8 cellular contexts compared by ENCODE assay signal in genomic region chr20:45934046-45934586, GRCh38. TPM values are rescaled to one million over a fixed set of nuclear protein-coding genes. Genes with fewer than 3 reads are reported as not detected.
DNase-seq lines count a peak whose midpoint lies in the region; ATAC-seq and TF ChIP-seq lines count a peak whose summit lies in the region.

No MANE protein-coding gene starts in this region.

- H3K4me1 Mint-ChIP-seq in activated naive CD8-positive, alpha-beta T cell treated with anti-CD3 and anti-CD28 coated beads, Interleukin-2, amount 50 U/mL, for 24 hours: peaks cover 35% of the 10 kb centered on the region

- 0 to 1% methylated on average over 34 of the region's 34 CpGs for WGBS in heart right ventricle, 2 donors

- BruUV-seq in A673 (replicated peaks; lab: Mats Ljungman, UMichigan): TSS peak; percentile 77

- H3K4me3 Mint-ChIP-seq in activated naive CD8-positive, alpha-beta T cell treated with anti-CD3 and anti-CD28 coated beads, Interleukin-2, amount 50 U/mL, for 24 hours: peak overlapping the region; percentile 98

- ATAC-seq in HG02970 (IDR thresholded peaks at IDR 0.05; ENCODE audit: low FRiP score, unreplicated experiment): peak; percentile 13
- peak; percentile 29 for ATAC-seq in activated naive CD8-positive, alpha-beta T cell treated with anti-CD3 and anti-CD28 coated beads, Interleukin-2, amount 50 U/mL, for 24 hours
- ATAC-seq in heart right ventricle: peak; percentile 6 to 66 (median 46)

- H3K36me3 Mint-ChIP-seq in activated naive CD8-positive, alpha-beta T cell treated with anti-CD3 and anti-CD28 coated beads, Interleukin-2, amount 50 U/mL, for 24 hours (ENCODE audit: low read depth): peaks cover 20% of the 10 kb centered on the region

- intact Hi-C loops in A673 (cut with micrococcal nuclease; ENCODE audit: unreplicated experiment) (no loop called here), heart right ventricle (cut with DNase I) (loop anchor here in 6 of 10 donors (2.0 to 10.0 kb wide), 5 partner anchors 23 to 109 kb away; partner anchors contain the start of genes CTSA (in 5 of the 6), NEURL2 (in 5 of the 6), TNNC2 (in 1 of the 6) and ZNF335 (in 1 of the 6)), posterior vena cava (cut with DNase I) (loop anchor here in 1 of 2 donors (10.0 kb wide), 1 partner anchor 109 kb away; the partner anchor contains the start of gene TNNC2)

- CTCF ChIA-PET in A673 (lab: Charles Lee): interaction anchor here (0.8 kb wide), 1 partner anchor 36 kb away, joined by 4 read pairs; no protein-coding TSS in a partner anchor
- CTCF ChIA-PET in GM10248 (lab: Yijun Ruan, JAX): interaction anchor here (0.7 to 2.5 kb wide), 14 partner anchors 10 to 163 kb away, joined by 3 to 18 read pairs (median 4); partner anchors contain the start of gene ZNF335

- H3K9me3 ChIP-seq in A673 (ENCODE audit: low read depth, low read length, poor library complexity, severe bottlenecking) (no peaks in the 10 kb centered on the region), heart right ventricle (no peaks in the 10 kb centered on the region)

- POLR2A ChIA-PET in A673 (lab: Charles Lee; ENCODE audit: low non-redundant PET): interaction anchor here (0.5 kb wide), 1 partner anchor 430 kb away, joined by 3 read pairs; no protein-coding TSS in a partner anchor
- POLR2A ChIA-PET in GM10248 (lab: Yijun Ruan, JAX): interaction anchor here (0.9 to 2.6 kb wide), 7 partner anchors 9 to 53 kb away, joined by 3 to 14 read pairs (median 4); partner anchors contain the start of genes CTSA, NEURL2 and ZNF335

- H3K36me3 ChIP-seq in A673 (ENCODE audit: insufficient read depth, low read length, poor library complexity, severe bottlenecking) (peaks cover 13% of the 10 kb centered on the region), heart right ventricle (peaks cover 0 to 29% (median 20%) of the 10 kb centered on the region in 9 donors)

- peak overlapping the region; percentile 99 for H3K27ac Mint-ChIP-seq in activated naive CD8-positive, alpha-beta T cell treated with anti-CD3 and anti-CD28 coated beads, Interleukin-2, amount 50 U/mL, for 24 hours

- DNase-seq in A673 (ENCODE audit: low spot score): peak; percentile 79
- DNase-seq in GM10248 (ENCODE audit: extremely low spot score): peak; percentile 65
- DNase-seq in NCI-H345 (lab: John Stamatoyannopoulos, UW): peak; percentile 89
- DNase-seq in activated naive CD8-positive, alpha-beta T cell treated with anti-CD3 and anti-CD28 coated beads, Interleukin-2, amount 50 U/mL, for 24 hours: no peak
- DNase-seq in heart right ventricle: peak; percentile 74 to 81
- peak; percentile 91 for DNase-seq in posterior vena cava (ENCODE audit: low spot score)
- DNase-seq in A172 (ENCODE audit: low spot score): no peak

- no peak for TF ChIP-seq CTCF in A673 (conservative IDR thresholded peaks at IDR 0.05; ENCODE audit: low read depth, low read length)
- no peak for TF ChIP-seq CTCF in GM10248 (IDR thresholded peaks at IDR 0.05; ENCODE audit: control extremely low read depth, extremely low read depth, low read depth, missing control alignments)
- TF ChIP-seq CTCF in heart right ventricle (IDR thresholded peaks at IDR 0.05): no peak

- no peaks in the 10 kb centered on the region for H3K27me3 ChIP-seq in A673 (replicated peaks; ENCODE audit: insufficient read depth, low read depth, low read length, poor library complexity)
- no peaks in the 10 kb centered on the region for H3K27me3 ChIP-seq in heart right ventricle

- H3K9me3 Mint-ChIP-seq in activated naive CD8-positive, alpha-beta T cell treated with anti-CD3 and anti-CD28 coated beads, Interleukin-2, amount 50 U/mL, for 24 hours: no peaks in the 10 kb centered on the region

- peak overlapping the region; percentile 100 for H3K27ac ChIP-seq in A673 (ENCODE audit: low read depth, low read length, poor library complexity, severe bottlenecking)
- H3K27ac ChIP-seq in heart right ventricle: peak overlapping the region; percentile 99 to 100 (median 100)

- H3K4me1 ChIP-seq in A673 (ENCODE audit: insufficient read depth, low read length, poor library complexity, severe bottlenecking) (peaks cover 32% of the 10 kb centered on the region), heart right ventricle (peaks cover 0 to 38% (median 23%) of the 10 kb centered on the region in 9 donors)

- H3K4me3 ChIP-seq in A673 (ENCODE audit: low read depth, low read length, poor library complexity, severe bottlenecking): peak overlapping the region; percentile 97
- H3K4me3 ChIP-seq in heart right ventricle: peak overlapping the region; percentile 53 to 100 (median 96)

- peaks cover 2% of the 10 kb centered on the region for H3K27me3 Mint-ChIP-seq in activated naive CD8-positive, alpha-beta T cell treated with anti-CD3 and anti-CD28 coated beads, Interleukin-2, amount 50 U/mL, for 24 hours

RNA-seq across cellular contexts. Expression of gene PCIF1, which starts 0.4 kb away (rescaled TPM):
- total RNA-seq in A673 (2021): 47.5 and 55.8 TPM in 2 replicates
- total RNA-seq in heart right ventricle: 10 to 100 TPM; 23.6 to 33.1 (median 27.4) TPM
- 10 to 100 TPM; 20.8 to 28.8 TPM for polyA plus RNA-seq in heart right ventricle
- total RNA-seq in posterior vena cava: 10 to 100 TPM; 27.3 to 35.7 TPM
- total RNA-seq in A172 (2014; rRNA removed; shearing (Covaris generic)): 7.0 and 9.3 TPM in 2 replicates

RNA-seq across cellular contexts. Expression of gene PLTP, which starts 22.2 kb away (rescaled TPM):
- total RNA-seq in A673 (2021) (58.3 and 62.8 TPM in 2 replicates), heart right ventricle (100 to 1,000 TPM in 2 of 10 donors, 10 to 100 TPM in 8; 10.7 to 230 (median 32.7) TPM), posterior vena cava (100 to 1,000 TPM; 134 to 689 TPM)
- polyA plus RNA-seq in heart right ventricle: 10 to 100 TPM; 39.2 to 55.8 TPM
- 2.1 and 3.9 TPM in 2 replicates for total RNA-seq in A172 (2014; rRNA removed; shearing (Covaris generic))

RNA-seq across cellular contexts. Expression of gene ZNF335, which starts 37.9 kb away (rescaled TPM):
- 31.9 and 32.9 TPM in 2 replicates for total RNA-seq in A673 (2021)
- 10 to 100 TPM in 1 of 10 donors, 1 to 10 TPM in 9; 6.1 to 11.6 (median 7.3) TPM for total RNA-seq in heart right ventricle
- 10 to 100 TPM in 1 of 2 donors, 1 to 10 TPM in 1; 4.9 to 13.1 TPM for polyA plus RNA-seq in heart right ventricle
- total RNA-seq in posterior vena cava: 10 to 100 TPM; 12.6 to 13.7 TPM
- 11.3 and 11.5 TPM in 2 replicates for total RNA-seq in A172 (2014; rRNA removed; shearing (Covaris generic))

RNA-seq across cellular contexts. Expression of gene CTSA, which starts 43.0 kb away (rescaled TPM):
- total RNA-seq in A673 (2021) (76.7 and 83.5 TPM in 2 replicates), heart right ventricle (100 to 1,000 TPM in 8 of 10 donors, 10 to 100 TPM in 2; 75.1 to 173 (median 112) TPM), posterior vena cava (100 to 1,000 TPM in 1 of 2 donors, 10 to 100 TPM in 1; 81.2 to 112 TPM)
- 10 to 100 TPM; 77.4 to 98.7 TPM for polyA plus RNA-seq in heart right ventricle
- total RNA-seq in A172 (2014; rRNA removed; shearing (Covaris generic)): 114 and 142 TPM in 2 replicates

RNA-seq across cellular contexts. Expression of gene NEURL2, which starts 43.1 kb away (rescaled TPM):
- 3.2 and 3.3 TPM in 2 replicates for total RNA-seq in A673 (2021)
- 10 to 100 TPM in 1 of 10 donors, 1 to 10 TPM in 9; 6.2 to 11.1 (median 8.3) TPM for total RNA-seq in heart right ventricle
- 1 to 10 TPM; 3.3 to 7.2 TPM for polyA plus RNA-seq in heart right ventricle
- total RNA-seq in posterior vena cava: 10 to 100 TPM; 10.0 to 35.4 TPM
- 2.5 and 3.1 TPM in 2 replicates for total RNA-seq in A172 (2014; rRNA removed; shearing (Covaris generic))

Comparison
In these comparisons a context has a peak if more than half of its experiments do, and no peak if none do; other contexts are left out.
1. DNase-seq: peak in A673 (single experiment), GM10248 (single experiment), NCI-H345 (single experiment), heart right ventricle (2 of 2) and posterior vena cava (single experiment); none in activated naive CD8-positive, alpha-beta T cell treated with anti-CD3 and anti-CD28 coated beads, Interleukin-2, amount 50 U/mL, for 24 hours (single experiment) and A172 (single experiment).
2. Peak in every context shown above with its lines, with median percentiles within 50 percentile points of each other: ATAC-seq.